In genomic region chr13:51584731-51585191, GRCh38 we compare ENCODE assay signal across 1 cellular context.
TF ChIP-seq lines count a peak whose summit lies in the region.

No MANE protein-coding gene starts in this region.

TF ChIP-seq in HepG2, 621 proteins besides CTCF, POLR2A, EP300 and RAD21 (continued from another document and continues in another):
- TF ChIP-seq KIAA2018 (CRISPR knock-in tag; IDR thresholded peaks at IDR 0.05; ENCODE audit: borderline replicate concordance) (no peak), PHF21A (CRISPR knock-in tag; IDR thresholded peaks at IDR 0.05) (peak; percentile 68), ESRRA (CRISPR knock-in tag; IDR thresholded peaks at IDR 0.05; ENCODE audit: low read depth) (peak; percentile 46), ZNF205 (CRISPR knock-in tag; IDR thresholded peaks at IDR 0.05) (no peak), ZNF776 (CRISPR knock-in tag; IDR thresholded peaks at IDR 0.05) (peak; percentile 57; the same call in 1 of the 2 replicates), NFRKB (IDR thresholded peaks at IDR 0.05) (no peak), BCL6 (CRISPR knock-in tag; IDR thresholded peaks at IDR 0.05) (no peak), ZNF598 (CRISPR knock-in tag; IDR thresholded peaks at IDR 0.05; ENCODE audit: borderline replicate concordance) (peak; percentile 25; the same call in 1 of the 2 replicates), PCBP1 (IDR thresholded peaks at IDR 0.05; ENCODE audit: borderline replicate concordance, low read depth, low read length) (no peak), ZSCAN5A (CRISPR knock-in tag; IDR thresholded peaks at IDR 0.05; ENCODE audit: borderline replicate concordance) (no peak), SRSF1 (optimal IDR thresholded peaks at IDR 0.05; ENCODE audit: low read depth, low read length) (peak; percentile 53), RXRA (CRISPR knock-in tag; IDR thresholded peaks at IDR 0.05) (peak; percentile 43; the same call in 1 of the 2 replicates), ARHGAP35 (CRISPR knock-in tag; IDR thresholded peaks at IDR 0.05; ENCODE audit: borderline replicate concordance) (no peak; the same call in 1 of the 2 replicates), ZNF678 (CRISPR knock-in tag; IDR thresholded peaks at IDR 0.05) (no peak), CBX5 (CRISPR knock-in tag; IDR thresholded peaks at IDR 0.05; ENCODE audit: borderline replicate concordance) (no peak), ZNF121 (CRISPR knock-in tag; IDR thresholded peaks at IDR 0.05) (no peak), ZBTB20 (CRISPR knock-in tag; IDR thresholded peaks at IDR 0.05; ENCODE audit: borderline replicate concordance, low read depth) (no peak), ZNF569 (CRISPR knock-in tag; IDR thresholded peaks at IDR 0.05; ENCODE audit: borderline replicate concordance) (no peak), SOX13 (IDR thresholded peaks at IDR 0.05) (no peak), SOX13 (CRISPR knock-in tag; conservative IDR thresholded peaks at IDR 0.05 in 1 of 2, IDR thresholded peaks at IDR 0.05 in 1 of 2) (no peak), DR1 (CRISPR knock-in tag; IDR thresholded peaks at IDR 0.05) (no peak), ISL2 (CRISPR knock-in tag; IDR thresholded peaks at IDR 0.05) (0 out of 2 replicates have a peak, but pooled peaks have one; percentile 9), ZSCAN21 (CRISPR knock-in tag; IDR thresholded peaks at IDR 0.05; ENCODE audit: borderline replicate concordance) (no peak), UBTF (CRISPR knock-in tag; IDR thresholded peaks at IDR 0.05) (peak; percentile 94), HMGA1 (CRISPR knock-in tag; conservative IDR thresholded peaks at IDR 0.05) (no peak), ZNF564 (CRISPR knock-in tag; IDR thresholded peaks at IDR 0.05) (no peak), DRAP1 (CRISPR knock-in tag; IDR thresholded peaks at IDR 0.05) (0 out of 2 replicates have a peak, but pooled peaks have one; percentile 19), ZNF343 (CRISPR knock-in tag; IDR thresholded peaks at IDR 0.05) (no peak), ZNF558 (CRISPR knock-in tag; IDR thresholded peaks at IDR 0.05; ENCODE audit: borderline replicate concordance) (no peak; the same call in 1 of the 2 replicates)
- TF ChIP-seq, protein P1, sequence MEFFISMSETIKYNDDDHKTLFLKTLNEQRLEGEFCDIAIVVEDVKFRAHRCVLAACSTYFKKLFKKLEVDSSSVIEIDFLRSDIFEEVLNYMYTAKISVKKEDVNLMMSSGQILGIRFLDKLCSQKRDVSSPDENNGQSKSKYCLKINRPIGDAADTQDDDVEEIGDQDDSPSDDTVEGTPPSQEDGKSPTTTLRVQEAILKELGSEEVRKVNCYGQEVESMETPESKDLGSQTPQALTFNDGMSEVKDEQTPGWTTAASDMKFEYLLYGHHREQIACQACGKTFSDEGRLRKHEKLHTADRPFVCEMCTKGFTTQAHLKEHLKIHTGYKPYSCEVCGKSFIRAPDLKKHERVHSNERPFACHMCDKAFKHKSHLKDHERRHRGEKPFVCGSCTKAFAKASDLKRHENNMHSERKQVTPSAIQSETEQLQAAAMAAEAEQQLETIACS (CRISPR knock-in tag; IDR thresholded peaks at IDR 0.05) = no peak
- TF ChIP-seq, protein P2, sequence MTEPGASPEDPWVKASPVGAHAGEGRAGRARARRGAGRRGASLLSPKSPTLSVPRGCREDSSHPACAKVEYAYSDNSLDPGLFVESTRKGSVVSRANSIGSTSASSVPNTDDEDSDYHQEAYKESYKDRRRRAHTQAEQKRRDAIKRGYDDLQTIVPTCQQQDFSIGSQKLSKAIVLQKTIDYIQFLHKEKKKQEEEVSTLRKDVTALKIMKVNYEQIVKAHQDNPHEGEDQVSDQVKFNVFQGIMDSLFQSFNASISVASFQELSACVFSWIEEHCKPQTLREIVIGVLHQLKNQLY (CRISPR knock-in tag; IDR thresholded peaks at IDR 0.05) = no peak
- TF ChIP-seq, protein P3, sequence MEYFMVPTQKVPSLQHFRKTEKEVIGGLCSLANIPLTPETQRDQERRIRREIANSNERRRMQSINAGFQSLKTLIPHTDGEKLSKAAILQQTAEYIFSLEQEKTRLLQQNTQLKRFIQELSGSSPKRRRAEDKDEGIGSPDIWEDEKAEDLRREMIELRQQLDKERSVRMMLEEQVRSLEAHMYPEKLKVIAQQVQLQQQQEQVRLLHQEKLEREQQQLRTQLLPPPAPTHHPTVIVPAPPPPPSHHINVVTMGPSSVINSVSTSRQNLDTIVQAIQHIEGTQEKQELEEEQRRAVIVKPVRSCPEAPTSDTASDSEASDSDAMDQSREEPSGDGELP (IDR thresholded peaks at IDR 0.05; ENCODE audit: borderline replicate concordance, low read depth) = no peak
- TF ChIP-seq, protein P4, sequence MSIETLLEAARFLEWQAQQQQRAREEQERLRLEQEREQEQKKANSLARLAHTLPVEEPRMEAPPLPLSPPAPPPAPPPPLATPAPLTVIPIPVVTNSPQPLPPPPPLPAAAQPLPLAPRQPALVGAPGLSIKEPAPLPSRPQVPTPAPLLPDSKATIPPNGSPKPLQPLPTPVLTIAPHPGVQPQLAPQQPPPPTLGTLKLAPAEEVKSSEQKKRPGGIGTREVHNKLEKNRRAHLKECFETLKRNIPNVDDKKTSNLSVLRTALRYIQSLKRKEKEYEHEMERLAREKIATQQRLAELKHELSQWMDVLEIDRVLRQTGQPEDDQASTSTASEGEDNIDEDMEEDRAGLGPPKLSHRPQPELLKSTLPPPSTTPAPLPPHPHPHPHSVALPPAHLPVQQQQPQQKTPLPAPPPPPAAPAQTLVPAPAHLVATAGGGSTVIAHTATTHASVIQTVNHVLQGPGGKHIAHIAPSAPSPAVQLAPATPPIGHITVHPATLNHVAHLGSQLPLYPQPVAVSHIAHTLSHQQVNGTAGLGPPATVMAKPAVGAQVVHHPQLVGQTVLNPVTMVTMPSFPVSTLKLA (IDR thresholded peaks at IDR 0.05) = no peak
- TF ChIP-seq, protein P5, sequence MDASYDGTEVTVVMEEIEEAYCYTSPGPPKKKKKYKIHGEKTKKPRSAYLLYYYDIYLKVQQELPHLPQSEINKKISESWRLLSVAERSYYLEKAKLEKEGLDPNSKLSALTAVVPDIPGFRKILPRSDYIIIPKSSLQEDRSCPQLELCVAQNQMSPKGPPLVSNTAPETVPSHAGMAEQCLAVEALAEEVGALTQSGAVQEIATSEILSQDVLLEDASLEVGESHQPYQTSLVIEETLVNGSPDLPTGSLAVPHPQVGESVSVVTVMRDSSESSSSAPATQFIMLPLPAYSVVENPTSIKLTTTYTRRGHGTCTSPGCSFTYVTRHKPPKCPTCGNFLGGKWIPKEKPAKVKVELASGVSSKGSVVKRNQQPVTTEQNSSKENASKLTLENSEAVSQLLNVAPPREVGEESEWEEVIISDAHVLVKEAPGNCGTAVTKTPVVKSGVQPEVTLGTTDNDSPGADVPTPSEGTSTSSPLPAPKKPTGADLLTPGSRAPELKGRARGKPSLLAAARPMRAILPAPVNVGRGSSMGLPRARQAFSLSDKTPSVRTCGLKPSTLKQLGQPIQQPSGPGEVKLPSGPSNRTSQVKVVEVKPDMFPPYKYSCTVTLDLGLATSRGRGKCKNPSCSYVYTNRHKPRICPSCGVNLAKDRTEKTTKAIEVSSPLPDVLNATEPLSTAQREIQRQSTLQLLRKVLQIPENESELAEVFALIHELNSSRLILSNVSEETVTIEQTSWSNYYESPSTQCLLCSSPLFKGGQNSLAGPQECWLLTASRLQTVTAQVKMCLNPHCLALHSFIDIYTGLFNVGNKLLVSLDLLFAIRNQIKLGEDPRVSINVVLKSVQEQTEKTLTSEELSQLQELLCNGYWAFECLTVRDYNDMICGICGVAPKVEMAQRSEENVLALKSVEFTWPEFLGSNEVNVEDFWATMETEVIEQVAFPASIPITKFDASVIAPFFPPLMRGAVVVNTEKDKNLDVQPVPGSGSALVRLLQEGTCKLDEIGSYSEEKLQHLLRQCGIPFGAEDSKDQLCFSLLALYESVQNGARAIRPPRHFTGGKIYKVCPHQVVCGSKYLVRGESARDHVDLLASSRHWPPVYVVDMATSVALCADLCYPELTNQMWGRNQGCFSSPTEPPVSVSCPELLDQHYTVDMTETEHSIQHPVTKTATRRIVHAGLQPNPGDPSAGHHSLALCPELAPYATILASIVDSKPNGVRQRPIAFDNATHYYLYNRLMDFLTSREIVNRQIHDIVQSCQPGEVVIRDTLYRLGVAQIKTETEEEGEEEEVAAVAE (CRISPR knock-in tag; IDR thresholded peaks at IDR 0.05; ENCODE audit: borderline replicate concordance) = no peak
- TF ChIP-seq, protein P6, sequence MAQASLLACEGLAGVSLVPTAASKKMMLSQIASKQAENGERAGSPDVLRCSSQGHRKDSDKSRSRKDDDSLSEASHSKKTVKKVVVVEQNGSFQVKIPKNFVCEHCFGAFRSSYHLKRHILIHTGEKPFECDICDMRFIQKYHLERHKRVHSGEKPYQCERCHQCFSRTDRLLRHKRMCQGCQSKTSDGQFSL (CRISPR knock-in tag; IDR thresholded peaks at IDR 0.05) = no peak
